15 cellular contexts compared by ENCODE assay signal in the genomic region with DNA sequence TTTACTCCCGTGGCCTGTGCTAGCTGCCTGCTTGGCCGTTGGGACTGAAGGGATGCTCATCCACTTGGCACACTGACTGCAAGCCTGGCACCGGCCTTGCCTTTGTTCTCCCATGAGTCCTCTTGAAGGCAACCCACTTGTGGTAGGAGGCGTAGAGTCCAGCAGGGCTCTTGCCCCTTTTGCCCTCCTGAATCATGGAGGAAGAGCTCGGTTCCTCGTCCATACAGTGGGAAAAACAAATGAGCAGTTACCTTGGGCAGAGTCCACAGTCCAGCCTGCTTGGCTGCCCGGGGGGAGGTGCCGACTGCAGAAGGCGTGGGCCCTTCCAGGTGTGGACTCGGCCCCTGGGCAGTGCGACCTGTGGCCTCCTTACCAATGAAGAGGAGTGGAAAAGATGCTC. TPM values are rescaled to one million over a fixed set of nuclear protein-coding genes. Genes with fewer than 3 reads are reported as not detected.
"Had no signal": no experiment of that assay in that cellular context is flagged by ENCODE, and none has a peak within 500 bp of the region (broad histone marks: within the 10 kb centered on the region; RNA-seq: fewer than 3 reads in every experiment).

No MANE protein-coding gene starts in this region.

- H3K27me3 ChIP-seq: breast epithelium had no signal

- ATAC-seq: activated T-helper 17 cell treated with anti-CD3 and anti-CD28 coated beads, Interleukin-2, amount 50 U/mL, for 72 hours; left cardiac atrium; WTC11 had no signal

- H3K4me1 ChIP-seq: breast epithelium, esophagus muscularis mucosa, tibial artery had no signal

- DNase-seq: activated CD8-positive, alpha-beta memory T cell treated with anti-CD3 and anti-CD28 coated beads for 24 hours; activated CD8-positive, alpha-beta memory T cell treated with anti-CD3 and anti-CD28 coated beads, Interleukin-2, amount 50 U/mL, for 4 hours; activated naive CD4-positive, alpha-beta T cell treated with Interleukin-2 at 50 U/mL for 16 hours; activated T-cell treated with anti-CD3 and anti-CD28 coated beads, Interleukin-2, amount 50 U/mL, for 24 hours; left cardiac atrium; nephron progenitor cell; stimulated activated CD4-positive, alpha-beta T cell treated with anti-CD3 and anti-CD28 coated beads, Interleukin-1b, Interleukin-23, amount 100 ng/mL, for 48 hours; T1000; tibial artery had no signal

- H3K27ac ChIP-seq: breast epithelium, esophagus muscularis mucosa, tibial artery had no signal

- H3K36me3 ChIP-seq: breast epithelium, esophagus muscularis mucosa, tibial artery had no signal

- H3K9me3 ChIP-seq: breast epithelium, esophagus muscularis mucosa, tibial artery had no signal

- H3K4me3 ChIP-seq: breast epithelium, esophagus muscularis mucosa, tibial artery had no signal

RNA-seq across cellular contexts. Expression of gene B3GAT1, which starts 26.5 kb away (rescaled TPM):
- total RNA-seq: lung microvascular endothelial cell, myocyte had no signal
